In genomic region chr11:116731821-116732739, GRCh38 we compare ENCODE assay signal across 10 cellular contexts. TPM values are rescaled to one million over a fixed set of nuclear protein-coding genes. Genes with fewer than 3 reads are reported as not detected.
DNase-seq lines count a peak whose midpoint lies in the region; ATAC-seq and TF ChIP-seq lines count a peak whose summit lies in the region.
"Had no signal": no experiment of that assay in that cellular context is flagged by ENCODE, and none has a peak within 500 bp of the region (broad histone marks: within the 10 kb centered on the region; RNA-seq: fewer than 3 reads in every experiment).

No MANE protein-coding gene starts in this region.

- H3K4me3 ChIP-seq in endodermal cell (ENCODE audit: low read length) (no peak overlapping the region), trophoblast cell (ENCODE audit: low read depth, low read length) (no peak overlapping the region), tibial nerve (no peak overlapping the region)

- H3K4me1 Mint-ChIP-seq in endodermal cell: peaks cover 9% of the 10 kb centered on the region

- no peak overlapping the region for H2BK12ac ChIP-seq in trophoblast cell (ENCODE audit: low read length)

- no peak overlapping the region for H3K4ac ChIP-seq in trophoblast cell (ENCODE audit: low read depth, low read length)

- no peak overlapping the region for H4K8ac ChIP-seq in trophoblast cell (ENCODE audit: low read depth, low read length)

- TF ChIP-seq CTCF in endodermal cell (conservative IDR thresholded peaks at IDR 0.05): no peak
- no peak for TF ChIP-seq CTCF in tibial nerve (IDR thresholded peaks at IDR 0.05)

- TF ChIP-seq EP300 in tibial nerve (IDR thresholded peaks at IDR 0.05): no peak

- no peak overlapping the region for H2AK5ac ChIP-seq in trophoblast cell (ENCODE audit: low read length)

- H4K12ac ChIP-seq in trophoblast cell (ENCODE audit: low read depth, low read length): no peak overlapping the region

- H3K4me3 Mint-ChIP-seq in endodermal cell: peak overlapping the region; percentile 50

- H3K9ac ChIP-seq in endodermal cell (ENCODE audit: extremely low read depth, low read length, poor library complexity, severe bottlenecking): no peak overlapping the region
- no peak overlapping the region for H3K9ac ChIP-seq in trophoblast cell (ENCODE audit: low read length)

- H3K27me3 Mint-ChIP-seq in endodermal cell (ENCODE audit: insufficient read depth): peaks cover 8% of the 10 kb centered on the region

- H3K79me1 ChIP-seq in trophoblast cell (ENCODE audit: low read length): no peaks in the 10 kb centered on the region

- H2AFZ ChIP-seq in trophoblast cell (ENCODE audit: insufficient read depth, low read length, poor library complexity): no peak overlapping the region

- no peak overlapping the region for H2BK120ac ChIP-seq in trophoblast cell (ENCODE audit: insufficient read depth, low read length, poor library complexity)

- no peak for TF ChIP-seq POLR2A in tibial nerve (IDR thresholded peaks at IDR 0.05)

- WGBS in endodermal cell (ENCODE audit: insufficient coverage in 1 of 2, insufficient read length in 1 of 2), 2 experiments: 80 to 93% methylated on average over 12 to 18 of the region's 18 CpGs
- WGBS in trophoblast cell (ENCODE audit: extremely low coverage, insufficient coverage, insufficient read length): no CpG with 5 or more reads among the region's 18 CpGs
- WGBS in tibial nerve, 2 donors: 58 to 73% methylated on average over 17 to 18 of the region's 18 CpGs

- H3K4me2 ChIP-seq in trophoblast cell (ENCODE audit: low read length): peak overlapping the region; percentile 19

- no peaks in the 10 kb centered on the region for H3K27me3 ChIP-seq in endodermal cell (ENCODE audit: control insufficient read depth, insufficient read depth, low read length, poor library complexity, severe bottlenecking)
- no peaks in the 10 kb centered on the region for H3K27me3 ChIP-seq in trophoblast cell (ENCODE audit: insufficient read depth, low read length)
- no peaks in the 10 kb centered on the region for H3K27me3 ChIP-seq in tibial nerve

- no peak overlapping the region for H3K18ac ChIP-seq in trophoblast cell (ENCODE audit: low read length)

- no peak overlapping the region for H4K91ac ChIP-seq in trophoblast cell (ENCODE audit: low read depth, low read length)

- peaks cover 2% of the 10 kb centered on the region for H3K36me3 Mint-ChIP-seq in endodermal cell (ENCODE audit: low read depth)
- H3K36me3 Mint-ChIP-seq: type B pancreatic cell had no signal

- no peaks in the 10 kb centered on the region for H3K9me3 Mint-ChIP-seq in endodermal cell
- H3K9me3 Mint-ChIP-seq: type B pancreatic cell had no signal

- no peak overlapping the region for H3K14ac ChIP-seq in trophoblast cell (ENCODE audit: low read length)

- H3K36me3 ChIP-seq in endodermal cell (ENCODE audit: control insufficient read depth, insufficient read depth, low read length) (no peaks in the 10 kb centered on the region), trophoblast cell (ENCODE audit: control insufficient read depth in 1 of 2, insufficient read depth in 2 of 2, low read length in 2 of 2) (no peaks in the 10 kb centered on the region), tibial nerve (peaks cover 0 to 5% (median 0%) of the 10 kb centered on the region in 3 donors)

- no peak overlapping the region for H3K23ac ChIP-seq in trophoblast cell (ENCODE audit: low read length)

- no peaks in the 10 kb centered on the region for H3K4me1 ChIP-seq in endodermal cell (ENCODE audit: control insufficient read depth, insufficient read depth, low read length)
- peaks cover 0 to 5% of the 10 kb centered on the region in 2 experiments for H3K4me1 ChIP-seq in trophoblast cell (ENCODE audit: control insufficient read depth in 1 of 2, insufficient read depth in 2 of 2, low read length in 2 of 2)
- peaks cover 0 to 14% (median 3%) of the 10 kb centered on the region in 4 donors for H3K4me1 ChIP-seq in tibial nerve

- DNase-seq in endodermal cell (peak; percentile 81), trophoblast cell (no peak), GM19238 (ENCODE audit: insufficient read length, low spot score) (no peak), tibial nerve (ENCODE audit: low spot score in 2 of 2) (no peak), NCI-H2196 treated with DMSO at 0.1 percent for 48 hours (lab: John Stamatoyannopoulos, UW; ENCODE audit: unreplicated experiment) (no peak)
- DNase-seq in activated CD8-positive, alpha-beta memory T cell treated with anti-CD3 and anti-CD28 coated beads, Interleukin-2, amount 50 U/mL, for 48 hours: no peak
- DNase-seq: cortex of kidney had no signal

- H3K27ac ChIP-seq in endodermal cell (ENCODE audit: low read depth, low read length) (no peak overlapping the region), trophoblast cell (ENCODE audit: low read depth, low read length) (no peak overlapping the region), tibial nerve (no peak overlapping the region)

- H3K9me3 ChIP-seq in endodermal cell (ENCODE audit: control insufficient read depth, low read length) (no peaks in the 10 kb centered on the region), trophoblast cell (ENCODE audit: insufficient read depth, low read depth, low read length) (no peaks in the 10 kb centered on the region), tibial nerve (no peaks in the 10 kb centered on the region)

- ATAC-seq in GM18909 (IDR thresholded peaks at IDR 0.05; ENCODE audit: poor library complexity, unreplicated experiment) (peak; percentile 23), HG03354 (IDR thresholded peaks at IDR 0.05; ENCODE audit: poor library complexity, severe bottlenecking, unreplicated experiment) (peak; percentile 8)

- no peak overlapping the region for H3K27ac Mint-ChIP-seq in endodermal cell

- no peak overlapping the region for H2BK5ac ChIP-seq in trophoblast cell (ENCODE audit: low read depth, low read length, poor library complexity)

- H3K79me2 ChIP-seq in trophoblast cell (ENCODE audit: control insufficient read depth, insufficient read depth, low read length, poor library complexity): no peaks in the 10 kb centered on the region

RNA-seq across cellular contexts. Expression of gene BUD13, which starts 40.7 kb away (rescaled TPM):
- total RNA-seq in endodermal cell (10 to 100 TPM; 22.3 to 29.1 TPM), tibial nerve (10 to 100 TPM; 13.1 to 28.2 (median 20.3) TPM)
- polyA plus RNA-seq in endodermal cell (2013, experiment 1 of 2): 31.0 TPM
- polyA plus RNA-seq in endodermal cell (2013, experiment 2 of 2): 26.1 TPM
- 14.3 and 15.7 TPM in 2 replicates for polyA plus RNA-seq in trophoblast cell (2013)

RNA-seq across cellular contexts. Expression of gene ZPR1, which starts 55.7 kb away (rescaled TPM):
- total RNA-seq in endodermal cell: 10 to 100 TPM; 59.2 to 63.4 TPM
- 59.6 TPM for polyA plus RNA-seq in endodermal cell (2013, experiment 1 of 2)
- polyA plus RNA-seq in endodermal cell (2013, experiment 2 of 2): 49.6 TPM
- polyA plus RNA-seq in trophoblast cell (2013): 47.5 and 52.1 TPM in 2 replicates
- 10 to 100 TPM; 11.4 to 28.5 (median 23.8) TPM for total RNA-seq in tibial nerve

RNA-seq across cellular contexts. Expression of gene APOA5, which starts 59.6 kb away (rescaled TPM):
- not detected for total RNA-seq in endodermal cell
- polyA plus RNA-seq in endodermal cell (2013, experiment 1 of 2): not detected
- polyA plus RNA-seq in endodermal cell (2013, experiment 2 of 2): not detected
- polyA plus RNA-seq in trophoblast cell (2013): 0.14 and 0.19 TPM in 2 replicates
- total RNA-seq in tibial nerve: not detected
